In the genomic region with DNA sequence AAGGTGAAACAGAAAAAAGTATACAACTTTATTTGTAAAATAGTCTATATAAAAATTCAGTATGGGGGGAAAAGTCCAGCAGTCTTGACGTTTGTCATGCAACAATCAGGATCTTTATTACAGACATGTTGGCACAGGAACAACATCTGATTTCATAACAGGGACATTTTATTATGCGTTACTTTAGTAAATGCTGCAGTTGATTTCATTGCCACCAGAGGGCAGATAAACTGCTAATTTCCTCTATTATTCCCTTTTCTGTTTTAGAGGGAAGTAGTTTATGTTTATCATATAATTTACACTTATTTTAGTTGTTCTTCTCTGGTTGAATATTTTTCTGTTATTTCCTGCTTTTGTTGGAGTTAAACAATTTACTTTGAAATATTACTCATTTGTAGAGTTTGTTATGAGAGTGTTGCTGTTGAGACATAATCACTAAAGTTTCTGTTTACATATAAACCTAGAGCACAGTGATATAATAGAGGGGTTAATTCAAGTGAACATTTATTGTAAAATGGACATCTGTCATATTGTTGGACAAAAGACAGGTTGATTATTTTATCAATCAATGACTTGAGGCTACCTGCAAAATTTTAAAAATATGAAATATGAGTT, we compare ENCODE assay signal across 8 cellular contexts. TPM values are rescaled to one million over a fixed set of nuclear protein-coding genes. Genes with fewer than 3 reads are reported as not detected.
DNase-seq lines count a peak whose midpoint lies in the region; ATAC-seq, FAIRE-seq and TF ChIP-seq lines count a peak whose summit lies in the region.

No MANE protein-coding gene starts in this region.

- H3K36me3 ChIP-seq in astrocyte (ENCODE audit: insufficient read depth, low read length) (no peaks in the 10 kb centered on the region), kidney epithelial cell (ENCODE audit: control insufficient read depth, insufficient read depth, low read length) (no peaks in the 10 kb centered on the region), tibial artery (no peaks in the 10 kb centered on the region)

- H3K27me3 Mint-ChIP-seq in astrocyte (ENCODE audit: low read depth, unreplicated experiment): no peaks in the 10 kb centered on the region

- ATAC-seq in GM21528 (IDR thresholded peaks at IDR 0.05; ENCODE audit: low FRiP score, unreplicated experiment) (no peak), HG02678 (IDR thresholded peaks at IDR 0.05; ENCODE audit: unreplicated experiment) (no peak)

- H3K9me3 ChIP-seq in astrocyte (ENCODE audit: insufficient read depth, low read depth, low read length): no peaks in the 10 kb centered on the region
- no peaks in the 10 kb centered on the region for H3K9me3 ChIP-seq in tibial artery

- peak overlapping the region; percentile 43 for H3K27ac Mint-ChIP-seq in astrocyte (ENCODE audit: unreplicated experiment)

- H3K27me3 ChIP-seq in astrocyte (ENCODE audit: insufficient read depth, low read length): peaks cover 6% of the 10 kb centered on the region
- peaks cover 8% of the 10 kb centered on the region for H3K27me3 ChIP-seq in kidney epithelial cell (ENCODE audit: control insufficient read depth, insufficient read depth, low read length)
- H3K27me3 ChIP-seq in tibial artery: no peaks in the 10 kb centered on the region

- peaks cover 21% of the 10 kb centered on the region for H3K79me2 ChIP-seq in astrocyte (ENCODE audit: insufficient read depth, low read length)

- DNase-seq in SKM-1 treated with dmso at 0.1 percent for 144 hours (lab: John Stamatoyannopoulos, UW; ENCODE audit: unreplicated experiment) (peak; percentile 34), SKM-1 (lab: John Stamatoyannopoulos, UW; ENCODE audit: unreplicated experiment) (no peak), astrocyte (ENCODE audit: low read depth) (peak; percentile 35), kidney epithelial cell (ENCODE audit: low read depth) (no peak), tibial artery (peak in 1 of 2 donors; percentile 59)

- H3K27ac ChIP-seq in astrocyte (ENCODE audit: low read depth, low read length) (no peak overlapping the region), tibial artery (peak overlapping the region; percentile 84 to 86)

- H3K4me1 Mint-ChIP-seq in astrocyte (ENCODE audit: low read depth, unreplicated experiment): peaks cover 20% of the 10 kb centered on the region

- peak overlapping the region; percentile 94 for H3K4me3 Mint-ChIP-seq in astrocyte (ENCODE audit: unreplicated experiment)

- TF ChIP-seq CTCF in LNCAP (IDR thresholded peaks at IDR 0.05) (peak; percentile 86), astrocyte (IDR thresholded peaks at IDR 0.05; ENCODE audit: insufficient read depth, low read depth, low read length) (peak; percentile 73), kidney epithelial cell (IDR thresholded peaks at IDR 0.05; ENCODE audit: insufficient read depth, low read length, poor library complexity, severe bottlenecking) (peak; percentile 64), tibial artery (IDR thresholded peaks at IDR 0.05) (peak; percentile 82 to 85)

- intact Hi-C loops in tibial artery (cut with DNase I; ENCODE audit: low total_unique reads): loop anchor here (5.0 to 10.0 kb wide), 3 partner anchors 105 to 953 kb away; no protein-coding TSS in a partner anchor

- no peak overlapping the region for H3K9ac ChIP-seq in astrocyte (ENCODE audit: low read length)

- H2AFZ ChIP-seq in astrocyte (ENCODE audit: low read depth, low read length): no peak overlapping the region

- peaks cover 19% of the 10 kb centered on the region for H3K4me1 ChIP-seq in astrocyte (ENCODE audit: insufficient read depth, low read length)
- peaks cover 0 to 51% (median 3%) of the 10 kb centered on the region in 4 donors for H3K4me1 ChIP-seq in tibial artery

- peak overlapping the region; percentile 100 for H3K4me2 ChIP-seq in astrocyte (ENCODE audit: low read length)

- peaks cover 2% of the 10 kb centered on the region for H3K9me3 Mint-ChIP-seq in astrocyte (ENCODE audit: unreplicated experiment)

- peak; percentile 63 for FAIRE-seq in astrocyte (lab: Jason Lieb, UNC)

- H4K20me1 ChIP-seq in astrocyte (ENCODE audit: insufficient read depth, low read length): peaks cover 15% of the 10 kb centered on the region

- H3K36me3 Mint-ChIP-seq in astrocyte (ENCODE audit: low read depth, unreplicated experiment): no peaks in the 10 kb centered on the region

- H3K4me3 ChIP-seq in astrocyte (ENCODE audit: insufficient read depth, low read depth, low read length) (no peak overlapping the region), kidney epithelial cell (ENCODE audit: low read depth, low read length) (no peak overlapping the region), tibial artery (peak overlapping the region; percentile 69 to 77)

RNA-seq across cellular contexts. Expression of a gene that starts 3.3 kb away (rescaled TPM):
- total RNA-seq in astrocyte (36.1 and 44.5 TPM in 2 replicates), kidney epithelial cell (7.5 and 9.1 TPM in 2 replicates)

Comparison
In these comparisons a context has a peak if more than half of its experiments do, and no peak if none do; other contexts are left out.
1. DNase-seq: peak in SKM-1 treated with dmso at 0.1 percent for 144 hours (single experiment) and astrocyte (single experiment); none in SKM-1 (single experiment) and kidney epithelial cell (single experiment).
2. H3K4me3 ChIP-seq: peak in tibial artery (2 of 2); none in astrocyte (single experiment) and kidney epithelial cell (single experiment).
3. Peak in every context shown above with its lines, with median percentiles within 50 percentile points of each other: CTCF ChIP-seq.